8 cellular contexts compared by ENCODE assay signal in the genomic region with DNA sequence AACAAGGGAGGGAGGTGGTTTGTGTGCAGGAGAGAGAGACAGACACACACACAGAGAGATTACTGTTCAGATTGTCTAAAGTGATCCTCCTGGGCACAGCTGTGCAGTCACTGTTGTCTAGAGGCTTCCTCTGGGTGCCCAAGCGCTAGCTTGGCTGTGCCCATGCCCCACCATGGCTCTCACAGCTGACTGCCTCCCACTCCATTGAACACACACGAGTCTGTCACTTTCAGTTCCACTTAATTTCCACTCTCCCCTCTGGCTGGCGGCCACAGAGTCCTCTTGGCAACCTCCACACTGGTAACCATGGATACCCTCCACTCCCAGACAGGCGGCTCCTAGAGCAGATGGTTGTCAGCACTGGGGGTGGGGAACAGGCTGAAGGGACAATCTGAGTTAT. TPM values are rescaled to one million over a fixed set of nuclear protein-coding genes. Genes with fewer than 3 reads are reported as not detected.
DNase-seq lines count a peak whose midpoint lies in the region; ATAC-seq and TF ChIP-seq lines count a peak whose summit lies in the region.

No MANE protein-coding gene starts in this region.

- peaks cover 6% of the 10 kb centered on the region for H3K36me3 Mint-ChIP-seq in T-helper 17 cell (ENCODE audit: low read depth)
- no peaks in the 10 kb centered on the region for H3K36me3 Mint-ChIP-seq in glutamatergic neuron (ENCODE audit: unreplicated experiment)
- no peaks in the 10 kb centered on the region for H3K36me3 Mint-ChIP-seq in progenitor cell of endocrine pancreas (ENCODE audit: insufficient read depth)

- H3K9me3 ChIP-seq in T-helper 17 cell (ENCODE audit: control insufficient read depth, low read length, poor library complexity, severe bottlenecking) = no peaks in the 10 kb centered on the region

- TF ChIP-seq CTCF in glutamatergic neuron (IDR thresholded peaks at IDR 0.05; ENCODE audit: partially characterized antibody, unreplicated experiment) (no peak), progenitor cell of endocrine pancreas (IDR thresholded peaks at IDR 0.05; ENCODE audit: unreplicated experiment) (no peak), GM10248 (IDR thresholded peaks at IDR 0.05; ENCODE audit: control extremely low read depth, extremely low read depth, low read depth, missing control alignments) (no peak)

- peaks cover 14% of the 10 kb centered on the region for H3K9me3 Mint-ChIP-seq in glutamatergic neuron (ENCODE audit: unreplicated experiment)
- H3K9me3 Mint-ChIP-seq in progenitor cell of endocrine pancreas (ENCODE audit: low read depth) = no peaks in the 10 kb centered on the region

- CTCF ChIA-PET in GM10248 (lab: Yijun Ruan, JAX) = interaction anchor here (1.3 kb wide), 1 partner anchor 11 kb away, joined by 4 read pairs; no protein-coding TSS in a partner anchor

- no peak overlapping the region for H3K27ac Mint-ChIP-seq in T-helper 17 cell
- peak overlapping the region; percentile 99 for H3K27ac Mint-ChIP-seq in glutamatergic neuron (ENCODE audit: unreplicated experiment)
- H3K27ac Mint-ChIP-seq in progenitor cell of endocrine pancreas = peak overlapping the region; percentile 21

- H3K4me1 Mint-ChIP-seq in T-helper 17 cell (no peaks in the 10 kb centered on the region), glutamatergic neuron (ENCODE audit: low read depth, unreplicated experiment) (peaks cover 59% of the 10 kb centered on the region), progenitor cell of endocrine pancreas (ENCODE audit: low read depth) (peaks cover 7% of the 10 kb centered on the region)

- peak; percentile 22 to 92 (median 80) for DNase-seq in C1 segment of cervical spinal cord (lab: John Stamatoyannopoulos, UW)
- peak; percentile 94 to 99 (median 96) for DNase-seq in NCI-H1417 (lab: John Stamatoyannopoulos, UW)
- no peak for DNase-seq in T-helper 17 cell
- DNase-seq in glutamatergic neuron = peak; percentile 81
- DNase-seq in progenitor cell of endocrine pancreas (ENCODE audit: low spot score, unreplicated experiment) = no peak
- no peak for DNase-seq in KG1 (lab: John Stamatoyannopoulos, UW)
- DNase-seq in GM10248 (ENCODE audit: extremely low spot score) = no peak
- no peak for DNase-seq in stimulated activated CD4-positive, alpha-beta T cell treated with anti-CD3 and anti-CD28 coated beads, Interleukin-12 subunit alpha, Interleukin-12 subunit beta, amount 100 ng/mL, for 4 hours

- H3K4me3 Mint-ChIP-seq in T-helper 17 cell = no peak overlapping the region
- H3K4me3 Mint-ChIP-seq in glutamatergic neuron (ENCODE audit: unreplicated experiment) = peak overlapping the region; percentile 84
- H3K4me3 Mint-ChIP-seq in progenitor cell of endocrine pancreas (ENCODE audit: low read depth) = no peak overlapping the region

- H3K27me3 Mint-ChIP-seq in T-helper 17 cell (peaks cover 51% of the 10 kb centered on the region), glutamatergic neuron (ENCODE audit: unreplicated experiment) (peaks cover 13% of the 10 kb centered on the region), progenitor cell of endocrine pancreas (peaks cover 6% of the 10 kb centered on the region)

- POLR2A ChIA-PET in GM10248 (lab: Yijun Ruan, JAX) = no interaction called here

- ATAC-seq in T-helper 17 cell = peak; percentile 27

RNA-seq across cellular contexts. Expression of a gene that starts 29.1 kb away (rescaled TPM):
- total RNA-seq in T-helper 17 cell = under 1 TPM; 0.12 to 0.18 TPM
- 313 TPM for total RNA-seq in glutamatergic neuron (ENCODE audit: unreplicated experiment)
- 5.4 and 6.0 TPM in 2 replicates for total RNA-seq in progenitor cell of endocrine pancreas

Comparison
In these comparisons a context has a peak if more than half of its experiments do, and no peak if none do; other contexts are left out.
1. DNase-seq: peak in C1 segment of cervical spinal cord (14 of 14), NCI-H1417 (3 of 3) and glutamatergic neuron (single experiment); none in T-helper 17 cell (0 of 3), progenitor cell of endocrine pancreas (single experiment), KG1 (single experiment), GM10248 (single experiment) and stimulated activated CD4-positive, alpha-beta T cell treated with anti-CD3 and anti-CD28 coated beads, Interleukin-12 subunit alpha, Interleukin-12 subunit beta, amount 100 ng/mL, for 4 hours (single experiment).
2. RNA of a gene that starts 29.1 kb away (total RNA-seq): 313 TPM in glutamatergic neuron (single experiment); 5.4 to 6.0 TPM in progenitor cell of endocrine pancreas and 0.12 to 0.18 TPM in T-helper 17 cell; every median in the first group is over 10 times any median in the second.